Comparison of ENCODE assay signal across 8 cellular contexts in genomic region chr6:44049163-44049988, GRCh38.
A peak's percentile ranks its signal among the peaks of the same experiment; 100 is the strongest.
DNase-seq lines count a peak whose midpoint lies in the region; ATAC-seq, FAIRE-seq and TF ChIP-seq lines count a peak whose summit lies in the region.

No MANE protein-coding gene starts in this region.

- intact Hi-C loops in mammary epithelial cell (cut with micrococcal nuclease), result no loop called here

- H3K9me3 ChIP-seq in mammary epithelial cell (replicated peaks; ENCODE audit: insufficient read depth, low read length) (no peaks in the 10 kb centered on the region), osteoblast (ENCODE audit: low read depth, low read length) (no peaks in the 10 kb centered on the region)

- TF ChIP-seq POLR2A in GM12891 (IDR thresholded peaks at IDR 0.05; ENCODE audit: low read depth, low read length), result no peak

- H3K27me3 ChIP-seq in mammary epithelial cell (ENCODE audit: insufficient read depth, low read length) (no peaks in the 10 kb centered on the region), osteoblast (ENCODE audit: insufficient read depth, low read length) (no peaks in the 10 kb centered on the region)

- no TSS peak for BruUV-seq in mammary epithelial cell (replicated peaks; lab: Mats Ljungman, UMichigan)

- CTCF ChIA-PET in mammary epithelial cell (lab: Charles Lee; ENCODE audit: low non-redundant PET), result interaction anchor here (0.5 kb wide), 1 partner anchor 230 kb away, joined by 8 read pairs; no protein-coding TSS in a partner anchor

- in situ Hi-C loops in mammary epithelial cell (cut with MboI; ENCODE audit: low sequenced_read_pairs in 2 of 2), result no loop called here

- 24% methylated on average over 6 of the region's 6 CpGs for WGBS in mammary epithelial cell (ENCODE audit: low coverage, missing lambda C conversion rate)

- H4K20me1 ChIP-seq in mammary epithelial cell (ENCODE audit: insufficient read depth, low read length), result no peaks in the 10 kb centered on the region
- no peaks in the 10 kb centered on the region for H4K20me1 ChIP-seq in osteoblast (ENCODE audit: insufficient read depth, low read length)

- H3K27ac ChIP-seq in mammary epithelial cell (ENCODE audit: insufficient read depth, low read depth, low read length), result no peak overlapping the region
- H3K27ac ChIP-seq in osteoblast (ENCODE audit: low read depth, low read length), result no peak overlapping the region

- dilution Hi-C loops in mammary epithelial cell (cut with HindIII; ENCODE audit: low sequenced_read_pairs), result loop anchor here (5.0 kb wide), 1 partner anchor 68 kb away; no protein-coding TSS in a partner anchor

- DNase-seq in GM12891 (ENCODE audit: insufficient read length, low spot score) (no peak), mammary epithelial cell (peak; percentile 70), osteoblast (ENCODE audit: insufficient read length, low spot score, missing footprints) (peak; percentile 41), NCI-H2196 (lab: John Stamatoyannopoulos, UW; ENCODE audit: unreplicated experiment) (no peak)
- no peak for DNase-seq in activated T-cell treated with anti-CD3 and anti-CD28 coated beads, Interleukin-2, amount 50 U/mL, for 1 hour
- no peak for DNase-seq in activated CD4-positive, alpha-beta T cell treated with anti-CD3 and anti-CD28 coated beads for 48 hours

- H3K4me2 ChIP-seq in mammary epithelial cell (ENCODE audit: insufficient read depth, low read depth, low read length) (no peak overlapping the region), osteoblast (ENCODE audit: insufficient read depth, low read length) (no peak overlapping the region)

- peak overlapping the region; percentile 25 for H2AFZ ChIP-seq in mammary epithelial cell (ENCODE audit: low read depth, low read length)
- no peak overlapping the region for H2AFZ ChIP-seq in osteoblast (ENCODE audit: low read length)

- H3K36me3 ChIP-seq in mammary epithelial cell (ENCODE audit: insufficient read depth, low read length) (no peaks in the 10 kb centered on the region), osteoblast (ENCODE audit: insufficient read depth, low read length) (no peaks in the 10 kb centered on the region)

- H3K9ac ChIP-seq in mammary epithelial cell (ENCODE audit: insufficient read depth, low read length), result no peak overlapping the region

- peak; percentile 65 for ATAC-seq in HG03095 (IDR thresholded peaks at IDR 0.05; ENCODE audit: unreplicated experiment)
- no peak for ATAC-seq in activated CD4-positive, CD25-positive, alpha-beta regulatory T cell treated with anti-CD3 and anti-CD28 coated beads, Interleukin-2, amount 50 U/mL, for 24 hours

- FAIRE-seq in GM12891 (lab: Jason Lieb, UNC), result peak; percentile 23

- TF ChIP-seq CTCF in mammary epithelial cell (conservative IDR thresholded peaks at IDR 0.05 in 1 of 2, IDR thresholded peaks at IDR 0.05 in 1 of 2; ENCODE audit: extremely low read depth in 1 of 2, insufficient read depth in 1 of 2, low read depth in 1 of 2, low read length in 2 of 2), result no peak
- no peak for TF ChIP-seq CTCF in osteoblast (IDR thresholded peaks at IDR 0.05; ENCODE audit: extremely low read depth, low read depth, low read length)

- H3K79me2 ChIP-seq in mammary epithelial cell (ENCODE audit: insufficient read depth, low read length) (no peaks in the 10 kb centered on the region), osteoblast (ENCODE audit: insufficient read depth, low read length) (no peaks in the 10 kb centered on the region)

- H3K4me1 ChIP-seq in mammary epithelial cell (ENCODE audit: insufficient read depth, low read length) (peaks cover 67% of the 10 kb centered on the region), osteoblast (ENCODE audit: insufficient read depth, low read length) (peaks cover 75% of the 10 kb centered on the region)

- H3K4me3 ChIP-seq in mammary epithelial cell (replicated peaks in 1 of 3; ENCODE audit: insufficient read depth in 1 of 3, low read depth in 2 of 3, low read length in 3 of 3) (no peak overlapping the region), osteoblast (ENCODE audit: insufficient read depth, low read length) (no peak overlapping the region)

TF ChIP-seq in GM12891, 5 proteins besides CTCF, POLR2A, EP300 and RAD21:
- TF ChIP-seq SPI1 (IDR thresholded peaks at IDR 0.05; ENCODE audit: low read depth, low read length) (no peak), POLR2AphosphoS5 (IDR thresholded peaks at IDR 0.05; ENCODE audit: low read depth, low read length) (no peak), TAF1 (IDR thresholded peaks at IDR 0.05; ENCODE audit: low read depth, low read length) (no peak), POU2F2 (IDR thresholded peaks at IDR 0.05; ENCODE audit: low read depth, low read length) (no peak), PAX5 (IDR thresholded peaks at IDR 0.05; ENCODE audit: insufficient read depth, low read length, severe bottlenecking) (no peak)

Comparison
In these comparisons a context has a peak if more than half of its experiments do, and no peak if none do; other contexts are left out.
1. DNase-seq: peak in mammary epithelial cell (single experiment) and osteoblast (single experiment); none in GM12891 (single experiment), NCI-H2196 (single experiment), activated T-cell treated with anti-CD3 and anti-CD28 coated beads, Interleukin-2, amount 50 U/mL, for 1 hour (single experiment) and activated CD4-positive, alpha-beta T cell treated with anti-CD3 and anti-CD28 coated beads for 48 hours (single experiment).